Comparison of ENCODE assay signal across 2 cellular contexts in genomic region chr9:92634712-92635605, GRCh38.
TF ChIP-seq lines count a peak whose summit lies in the region.

No MANE protein-coding gene starts in this region.

TF ChIP-seq in HCT116, 20 proteins besides CTCF, POLR2A, EP300 and RAD21:
- no peak for TF ChIP-seq JUND (IDR thresholded peaks at IDR 0.05)
- no peak for TF ChIP-seq EZH2 (IDR thresholded peaks at IDR 0.05)
- TF ChIP-seq YY1 (IDR thresholded peaks at IDR 0.05; ENCODE audit: extremely low read depth, insufficient replicate concordance, low read depth, low read length), result no peak
- no peak for TF ChIP-seq SRF (IDR thresholded peaks at IDR 0.05; ENCODE audit: low read depth)
- TF ChIP-seq EGR1 (IDR thresholded peaks at IDR 0.05; ENCODE audit: low read depth), result no peak
- no peak for TF ChIP-seq CBX3 (IDR thresholded peaks at IDR 0.05; ENCODE audit: low read depth)
- TF ChIP-seq SP1 (IDR thresholded peaks at IDR 0.05; ENCODE audit: low read depth), result no peak
- TF ChIP-seq FOSL1 (IDR thresholded peaks at IDR 0.05; ENCODE audit: low read depth), result no peak

TF ChIP-seq in H1, 55 proteins besides CTCF, POLR2A, EP300 and RAD21:
- 0 out of 2 replicates have a peak, but pooled peaks have one; percentile 24 for TF ChIP-seq CEBPB (IDR thresholded peaks at IDR 0.05; ENCODE audit: low read depth, low read length)
- 0 out of 2 replicates have a peak, but pooled peaks have one; percentile 35 for TF ChIP-seq YY1 (IDR thresholded peaks at IDR 0.05; ENCODE audit: low read depth, low read length)
- TF ChIP-seq RBBP5 (IDR thresholded peaks at IDR 0.05; ENCODE audit: borderline replicate concordance, low read depth, low read length), result 0 out of 2 replicates have a peak, but pooled peaks have one; percentile 11
- 0 out of 2 replicates have a peak, but pooled peaks have one; percentile 21 for TF ChIP-seq MAX (IDR thresholded peaks at IDR 0.05)
- TF ChIP-seq RFX5 (IDR thresholded peaks at IDR 0.05; ENCODE audit: borderline replicate concordance, low read depth, low read length), result peak; percentile 44; the same call in 1 of the 2 replicates
- 0 out of 2 replicates have a peak, but pooled peaks have one; percentile 37 for TF ChIP-seq SP4 (IDR thresholded peaks at IDR 0.05; ENCODE audit: low read length)
- no peak for TF ChIP-seq BACH1 (IDR thresholded peaks at IDR 0.05; ENCODE audit: low read length)
- TF ChIP-seq CREB1 (IDR thresholded peaks at IDR 0.05), result peak; percentile 54; the same call in 1 of the 2 replicates
- no peak for TF ChIP-seq SAP30 (IDR thresholded peaks at IDR 0.05; ENCODE audit: insufficient read depth, insufficient replicate concordance, low read length)
- TF ChIP-seq JUND (IDR thresholded peaks at IDR 0.05; ENCODE audit: low read length), result peak; percentile 26; the same call in 1 of the 2 replicates
- TF ChIP-seq GTF2F1 (IDR thresholded peaks at IDR 0.05; ENCODE audit: borderline replicate concordance, low read depth, low read length), result 0 out of 2 replicates have a peak, but pooled peaks have one; percentile 57
- no peak for TF ChIP-seq TAF7 (optimal IDR thresholded peaks at IDR 0.05; ENCODE audit: borderline replicate concordance, low read depth, low read length)
- TF ChIP-seq SIN3A (conservative IDR thresholded peaks at IDR 0.05 in 1 of 2, IDR thresholded peaks at IDR 0.05 in 1 of 2; ENCODE audit: low read depth in 1 of 2, low read length in 2 of 2), result peak in 1 of 2 experiments; percentile 69; a peak in 1 of 4 replicates
- TF ChIP-seq TEAD4 (IDR thresholded peaks at IDR 0.05; ENCODE audit: low read depth, low read length), result peak; percentile 66; the same call in 1 of the 2 replicates
- no peak for TF ChIP-seq KDM1A (IDR thresholded peaks at IDR 0.05; ENCODE audit: borderline replicate concordance, low read length)
